In the genomic region with DNA sequence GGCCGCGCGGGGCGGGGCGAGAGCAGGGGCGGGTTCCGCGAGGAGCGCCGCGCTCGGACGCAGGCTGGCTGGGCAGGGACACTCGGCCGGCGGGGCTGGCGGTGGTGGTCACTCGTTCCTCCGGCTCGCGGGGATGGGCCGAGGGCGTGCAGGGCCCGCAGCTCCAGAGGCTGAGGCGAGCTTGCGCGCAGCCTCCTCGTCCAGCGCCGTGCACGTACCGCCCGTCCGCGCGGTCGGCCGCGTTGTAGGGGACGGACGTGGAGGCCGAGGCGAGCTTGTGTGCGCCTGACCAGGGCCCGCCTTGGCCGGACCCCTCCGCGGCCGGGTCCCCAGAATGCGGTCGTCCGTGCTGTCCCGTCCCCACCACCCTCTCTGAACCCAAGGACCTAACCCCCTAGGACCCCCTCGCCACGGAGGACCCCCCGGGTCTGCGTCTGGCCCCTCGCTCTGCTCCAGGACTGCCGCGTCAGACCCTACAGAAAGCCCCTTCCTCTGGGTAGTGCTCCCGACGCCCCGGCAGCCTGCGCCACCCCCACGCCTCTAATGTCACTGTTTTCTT, we compare ENCODE assay signal across 8 cellular contexts. TPM values are rescaled to one million over a fixed set of nuclear protein-coding genes. Genes with fewer than 3 reads are reported as not detected.
DNase-seq lines count a peak whose midpoint lies in the region; ATAC-seq and TF ChIP-seq lines count a peak whose summit lies in the region.

No MANE protein-coding gene starts in this region.

- 5 to 9% methylated on average over 24 to 54 of the region's 65 CpGs for WGBS in testis, 2 donors

- no peak for DNase-seq in T-helper 1 cell
- DNase-seq in ascending aorta (ENCODE audit: low spot score in 2 of 2), result no peak
- DNase-seq in testis, result no peak
- DNase-seq in DMS 273 (lab: John Stamatoyannopoulos, UW; ENCODE audit: unreplicated experiment), result no peak
- DNase-seq in NK-92 (lab: John Stamatoyannopoulos, UW; ENCODE audit: unreplicated experiment), result no peak

- peak overlapping the region in 1 of 2 donors; percentile 37 for H3K27ac ChIP-seq in ascending aorta
- H3K27ac ChIP-seq in layer of hippocampus (ENCODE audit: low read depth, low read length), result peak overlapping the region; percentile 83
- peak overlapping the region; percentile 26 to 70 for H3K27ac ChIP-seq in testis

- H3K36me3 Mint-ChIP-seq in T-helper 1 cell treated with Interleukin-12 subunit alpha and Interleukin-12 subunit beta and Interleukin-4 antibody, amounts not matched to agents 30 μg/mL and 1 μg/mL, for 36 hours (ENCODE audit: low read depth), result no peaks in the 10 kb centered on the region

- H3K9me3 Mint-ChIP-seq in T-helper 1 cell treated with Interleukin-12 subunit alpha and Interleukin-12 subunit beta and Interleukin-4 antibody, amounts not matched to agents 30 μg/mL and 1 μg/mL, for 36 hours, result no peaks in the 10 kb centered on the region

- H3K36me3 ChIP-seq in ascending aorta, result no peaks in the 10 kb centered on the region
- H3K36me3 ChIP-seq in testis (ENCODE audit: low read depth, missing control alignments), result no peaks in the 10 kb centered on the region

- no peak overlapping the region for H3K27ac Mint-ChIP-seq in T-helper 1 cell treated with Interleukin-12 subunit alpha and Interleukin-12 subunit beta and Interleukin-4 antibody, amounts not matched to agents 30 μg/mL and 1 μg/mL, for 36 hours

- H3K4me1 ChIP-seq in ascending aorta, result peaks cover 0 to 7% of the 10 kb centered on the region in 2 donors
- peaks cover 11% of the 10 kb centered on the region for H3K4me1 ChIP-seq in testis

- TF ChIP-seq POLR2A in testis (IDR thresholded peaks at IDR 0.05), result no peak

- H3K4me1 Mint-ChIP-seq in T-helper 1 cell treated with Interleukin-12 subunit alpha and Interleukin-12 subunit beta and Interleukin-4 antibody, amounts not matched to agents 30 μg/mL and 1 μg/mL, for 36 hours (ENCODE audit: low read depth), result peaks cover 25% of the 10 kb centered on the region

- peaks cover 18% of the 10 kb centered on the region for H3K27me3 Mint-ChIP-seq in T-helper 1 cell treated with Interleukin-12 subunit alpha and Interleukin-12 subunit beta and Interleukin-4 antibody, amounts not matched to agents 30 μg/mL and 1 μg/mL, for 36 hours (ENCODE audit: low read depth)

- intact Hi-C loops in ascending aorta (cut with DNase I) (loop anchor here (5.0 kb wide), 2 partner anchors 69 to 131 kb away; partner anchors contain the start of genes MAPK1 and PPIL2), testis (cut with DNase I; ENCODE audit: low total_unique reads) (no loop called here)

- TF ChIP-seq CTCF in ascending aorta (IDR thresholded peaks at IDR 0.05) (peak in 1 of 3 experiments; percentile 6), testis (IDR thresholded peaks at IDR 0.05) (no peak)

- H3K4me3 Mint-ChIP-seq in T-helper 1 cell treated with Interleukin-12 subunit alpha and Interleukin-12 subunit beta and Interleukin-4 antibody, amounts not matched to agents 30 μg/mL and 1 μg/mL, for 36 hours, result peak overlapping the region; percentile 28

- H3K9me3 ChIP-seq in ascending aorta (no peaks in the 10 kb centered on the region), testis (no peaks in the 10 kb centered on the region)

- H3K4me3 ChIP-seq in ascending aorta (peak overlapping the region; percentile 58 to 78), testis (peak overlapping the region; percentile 47 to 72)

- H3K27me3 ChIP-seq in ascending aorta (no peaks in the 10 kb centered on the region), layer of hippocampus (ENCODE audit: control insufficient read depth, insufficient read depth, low read length) (no peaks in the 10 kb centered on the region), testis (no peaks in the 10 kb centered on the region)

- ATAC-seq in GM21825 (IDR thresholded peaks at IDR 0.05; ENCODE audit: unreplicated experiment), result no peak

RNA-seq across cellular contexts. Expression of gene YPEL1, which starts 0.6 kb away (rescaled TPM):
- 1.1 TPM for total RNA-seq in ascending aorta
- total RNA-seq in testis, result 100 to 1,000 TPM in 1 of 2 donors, 10 to 100 TPM in 1; 83.6 to 169 TPM
- 168 TPM for polyA plus RNA-seq in testis (ENCODE audit: insufficient read depth, low read depth, low replicate concordance)

Comparison
In these comparisons a context has a peak if more than half of its experiments do, and no peak if none do; other contexts are left out.
1. RNA of gene YPEL1, which starts 0.6 kb away (total RNA-seq): 83.6 to 169 TPM in testis; 1.1 TPM in ascending aorta (single experiment); every median in the first group is over 10 times any median in the second.